ENCODE assay signal across 8 cellular contexts in genomic region chr3:4492240-4493007, GRCh38. TPM values are rescaled to one million over a fixed set of nuclear protein-coding genes. Genes with fewer than 3 reads are reported as not detected.
DNase-seq lines count a peak whose midpoint lies in the region; ATAC-seq and TF ChIP-seq lines count a peak whose summit lies in the region.

No MANE protein-coding gene starts in this region.

- ATAC-seq in HG03571 (IDR thresholded peaks at IDR 0.05; ENCODE audit: unreplicated experiment) (peak; percentile 2), omental fat pad (ENCODE audit: low FRiP score) (peak; percentile 64), GM21526 (IDR thresholded peaks at IDR 0.05; ENCODE audit: low FRiP score, unreplicated experiment) (no peak)
- ATAC-seq in activated naive CD4-positive, alpha-beta T cell treated with anti-CD3 and anti-CD28 coated beads, Interleukin-2, amount 50 U/mL, for 72 hours = peak in 1 of 2 donors; percentile 26

- peak overlapping the region; percentile 89 for H3K9ac ChIP-seq in ES-I3 (ENCODE audit: low read depth, low read length)

- H3K36me3 Mint-ChIP-seq in activated naive CD4-positive, alpha-beta T cell treated with anti-CD3 and anti-CD28 coated beads, Interleukin-2, amount 50 U/mL, for 72 hours = peaks cover 0 to 13% of the 10 kb centered on the region in 2 donors

- DNase-seq in SJSA1 (ENCODE audit: low read depth in 1 of 2, low spot score in 2 of 2) = peak; percentile 36 to 41
- peak in 1 of 2 donors; percentile 23 for DNase-seq in activated naive CD4-positive, alpha-beta T cell treated with anti-CD3 and anti-CD28 coated beads, Interleukin-2, amount 50 U/mL, for 72 hours (ENCODE audit: low spot score in 2 of 2)
- peak in 38 of 42 donors; percentile 10 to 71 (median 49) for DNase-seq in head of caudate nucleus
- DNase-seq in omental fat pad (ENCODE audit: low spot score) = no peak
- no peak for DNase-seq in NCI-H1694 (lab: John Stamatoyannopoulos, UW)

- no peak overlapping the region for H3K27ac ChIP-seq in SJSA1

- no peaks in the 10 kb centered on the region for H3K36me3 ChIP-seq in ES-I3 (ENCODE audit: insufficient read depth, low read length)
- H3K36me3 ChIP-seq in SJSA1 = no peaks in the 10 kb centered on the region

- peaks cover 11% of the 10 kb centered on the region; the same call in 1 of the 2 replicates for H3K27me3 ChIP-seq in SJSA1 (replicated peaks)

- H3K4me1 ChIP-seq in ES-I3 (ENCODE audit: insufficient read depth, low read length) (no peaks in the 10 kb centered on the region), SJSA1 (replicated peaks) (peaks cover 5% of the 10 kb centered on the region; the same call in 1 of the 2 replicates)

- no peak for TF ChIP-seq CTCF in omental fat pad (IDR thresholded peaks at IDR 0.05)

- intact Hi-C loops in head of caudate nucleus (cut with DNase I) = loop anchor here (10.0 kb wide), 2 partner anchors 142 to 632 kb away; partner anchors contain the start of gene ARL8B

- no peaks in the 10 kb centered on the region for H3K9me3 Mint-ChIP-seq in activated naive CD4-positive, alpha-beta T cell treated with anti-CD3 and anti-CD28 coated beads, Interleukin-2, amount 50 U/mL, for 72 hours

- H3K9me3 ChIP-seq in ES-I3 (ENCODE audit: control insufficient read depth, insufficient read depth, low read length) (no peaks in the 10 kb centered on the region), SJSA1 (replicated peaks) (no peaks in the 10 kb centered on the region)

- H3K4me3 ChIP-seq in SJSA1 = peak overlapping the region; percentile 49

- peak overlapping the region; percentile 93 to 94 for H3K27ac Mint-ChIP-seq in activated naive CD4-positive, alpha-beta T cell treated with anti-CD3 and anti-CD28 coated beads, Interleukin-2, amount 50 U/mL, for 72 hours

RNA-seq across cellular contexts. Expression of gene ITPR1, which starts 0.7 kb away (rescaled TPM):
- 7.5 and 9.7 TPM in 2 replicates for total RNA-seq in SJSA1 (2014; rRNA removed; shearing (Covaris generic))
- 10 to 100 TPM; 40.0 to 70.7 TPM for total RNA-seq in activated naive CD4-positive, alpha-beta T cell treated with anti-CD3 and anti-CD28 coated beads, Interleukin-2, amount 50 U/mL, for 72 hours
- 10 to 100 TPM; 38.3 to 58.5 (median 41.3) TPM for total RNA-seq in omental fat pad

RNA-seq across cellular contexts. Expression of gene SUMF1, which starts 25.4 kb away (rescaled TPM):
- 24.0 and 31.8 TPM in 2 replicates for total RNA-seq in SJSA1 (2014; rRNA removed; shearing (Covaris generic))
- 1 to 10 TPM; 4.8 to 6.2 TPM for total RNA-seq in activated naive CD4-positive, alpha-beta T cell treated with anti-CD3 and anti-CD28 coated beads, Interleukin-2, amount 50 U/mL, for 72 hours
- 10 to 100 TPM; 44.9 to 61.1 (median 53.8) TPM for total RNA-seq in omental fat pad

Comparison
In these comparisons a context has a peak if more than half of its experiments do, and no peak if none do; other contexts are left out.
1. DNase-seq: peak in SJSA1 (2 of 2) and head of caudate nucleus (38 of 42); none in omental fat pad (single experiment) and NCI-H1694 (single experiment).